Comparison of ENCODE assay signal across 3 cellular contexts in the genomic region with DNA sequence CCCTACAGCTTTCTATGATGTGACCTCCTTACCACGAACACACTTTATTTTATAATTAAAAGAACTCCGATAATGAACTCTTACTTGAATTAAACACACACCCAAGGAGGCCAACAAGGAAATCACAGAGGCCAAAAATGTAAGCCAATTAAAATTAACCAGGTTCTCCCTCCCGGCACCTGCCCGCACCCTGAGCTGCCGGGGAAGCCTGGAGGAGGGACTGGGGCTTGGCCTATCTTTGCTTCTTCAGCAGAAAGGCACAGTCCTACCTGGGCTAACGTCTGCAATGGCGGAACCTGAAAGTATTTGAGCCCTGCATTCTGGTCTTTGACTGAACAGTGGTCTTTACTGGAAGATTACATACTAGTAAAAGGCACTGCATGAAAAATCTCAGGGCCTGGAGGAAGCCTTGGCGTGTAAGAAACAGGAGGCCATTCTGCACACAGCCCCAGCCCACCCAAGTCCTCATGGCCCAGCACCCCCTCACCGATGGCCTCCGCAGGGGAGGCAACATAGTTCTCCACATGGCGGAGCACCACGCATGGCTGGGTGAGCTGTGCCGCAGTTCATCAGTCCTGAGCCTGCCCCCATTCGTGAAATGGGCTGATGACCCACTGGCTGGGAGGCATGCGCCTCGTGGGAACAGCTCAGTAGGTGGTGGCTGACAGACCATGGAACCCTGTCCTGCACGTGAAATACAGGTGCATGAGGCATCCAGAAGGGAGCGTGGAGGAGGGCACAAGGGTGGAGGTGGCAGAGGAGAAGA.
TF ChIP-seq lines count a peak whose summit lies in the region.

No MANE protein-coding gene starts in this region.

TF ChIP-seq in HepG2, 621 proteins besides CTCF, POLR2A, EP300 and RAD21:
- TF ChIP-seq RBM22 (optimal IDR thresholded peaks at IDR 0.05; ENCODE audit: low read length) (peak; percentile 26), ZNF768 (CRISPR knock-in tag; IDR thresholded peaks at IDR 0.05) (peak; percentile 12; the same call in 1 of the 2 replicates)
- TF ChIP-seq, protein P1, sequence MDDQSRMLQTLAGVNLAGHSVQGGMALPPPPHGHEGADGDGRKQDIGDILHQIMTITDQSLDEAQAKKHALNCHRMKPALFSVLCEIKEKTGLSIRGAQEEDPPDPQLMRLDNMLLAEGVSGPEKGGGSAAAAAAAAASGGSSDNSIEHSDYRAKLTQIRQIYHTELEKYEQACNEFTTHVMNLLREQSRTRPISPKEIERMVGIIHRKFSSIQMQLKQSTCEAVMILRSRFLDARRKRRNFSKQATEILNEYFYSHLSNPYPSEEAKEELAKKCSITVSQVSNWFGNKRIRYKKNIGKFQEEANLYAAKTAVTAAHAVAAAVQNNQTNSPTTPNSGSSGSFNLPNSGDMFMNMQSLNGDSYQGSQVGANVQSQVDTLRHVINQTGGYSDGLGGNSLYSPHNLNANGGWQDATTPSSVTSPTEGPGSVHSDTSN (CRISPR knock-in tag; IDR thresholded peaks at IDR 0.05; ENCODE audit: borderline replicate concordance): no peak

TF ChIP-seq in H1, 55 proteins besides CTCF, POLR2A, EP300 and RAD21:
- TF ChIP-seq YY1 (IDR thresholded peaks at IDR 0.05; ENCODE audit: low read depth, low read length): no peak
- no peak for TF ChIP-seq BCL11A (IDR thresholded peaks at IDR 0.05; ENCODE audit: low read depth in 2 of 2, low read length in 2 of 2)
- TF ChIP-seq, protein P2, sequence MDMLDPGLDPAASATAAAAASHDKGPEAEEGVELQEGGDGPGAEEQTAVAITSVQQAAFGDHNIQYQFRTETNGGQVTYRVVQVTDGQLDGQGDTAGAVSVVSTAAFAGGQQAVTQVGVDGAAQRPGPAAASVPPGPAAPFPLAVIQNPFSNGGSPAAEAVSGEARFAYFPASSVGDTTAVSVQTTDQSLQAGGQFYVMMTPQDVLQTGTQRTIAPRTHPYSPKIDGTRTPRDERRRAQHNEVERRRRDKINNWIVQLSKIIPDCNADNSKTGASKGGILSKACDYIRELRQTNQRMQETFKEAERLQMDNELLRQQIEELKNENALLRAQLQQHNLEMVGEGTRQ (IDR thresholded peaks at IDR 0.05; ENCODE audit: low read length): no peak
- no peak for TF ChIP-seq NRF1 (IDR thresholded peaks at IDR 0.05; ENCODE audit: low read depth, low read length)
- no peak for TF ChIP-seq CTBP2 (IDR thresholded peaks at IDR 0.05; ENCODE audit: borderline replicate concordance, insufficient read depth, insufficient read length, low read length)
- no peak for TF ChIP-seq SP2 (IDR thresholded peaks at IDR 0.05; ENCODE audit: low read length)
- TF ChIP-seq BACH1 (IDR thresholded peaks at IDR 0.05; ENCODE audit: low read length): no peak
- no peak for TF ChIP-seq CBX8 (IDR thresholded peaks at IDR 0.05; ENCODE audit: borderline replicate concordance, low read depth, low read length)
- no peak for TF ChIP-seq SIX5 (IDR thresholded peaks at IDR 0.05; ENCODE audit: low read depth, low read length)
- TF ChIP-seq TEAD4 (IDR thresholded peaks at IDR 0.05; ENCODE audit: low read depth, low read length): no peak
- TF ChIP-seq POU5F1 (IDR thresholded peaks at IDR 0.05; ENCODE audit: low read depth, low read length): no peak
- TF ChIP-seq NANOG (IDR thresholded peaks at IDR 0.05; ENCODE audit: insufficient read depth, low read depth, low read length, poor library complexity, severe bottlenecking): no peak
- no peak for TF ChIP-seq EGR1 (IDR thresholded peaks at IDR 0.05; ENCODE audit: borderline replicate concordance, low read depth, low read length)
- TF ChIP-seq KDM5A (IDR thresholded peaks at IDR 0.05; ENCODE audit: low read length): no peak
TF ChIP-seq in H1: peak in this region for 0.

TF ChIP-seq in SK-N-SH treated with all-trans-retinoic acid at 6 μM for 48 hours, 23 proteins besides CTCF, POLR2A, EP300 and RAD21:
- TF ChIP-seq ZFP3 (CRISPR knock-in tag; IDR thresholded peaks at IDR 0.05) (no peak), PPARA (CRISPR knock-in tag; IDR thresholded peaks at IDR 0.05; ENCODE audit: borderline replicate concordance) (no peak), ARNTL (CRISPR knock-in tag; IDR thresholded peaks at IDR 0.05; ENCODE audit: borderline replicate concordance, low read depth) (no peak), ZFP30 (CRISPR knock-in tag; IDR thresholded peaks at IDR 0.05) (no peak), ZC3H10 (CRISPR knock-in tag; IDR thresholded peaks at IDR 0.05) (no peak), OSR1 (CRISPR knock-in tag; IDR thresholded peaks at IDR 0.05) (no peak), TOX (CRISPR knock-in tag; IDR thresholded peaks at IDR 0.05; ENCODE audit: borderline replicate concordance) (no peak), ZNF8 (CRISPR knock-in tag; IDR thresholded peaks at IDR 0.05) (no peak)
- TF ChIP-seq, protein P3, sequence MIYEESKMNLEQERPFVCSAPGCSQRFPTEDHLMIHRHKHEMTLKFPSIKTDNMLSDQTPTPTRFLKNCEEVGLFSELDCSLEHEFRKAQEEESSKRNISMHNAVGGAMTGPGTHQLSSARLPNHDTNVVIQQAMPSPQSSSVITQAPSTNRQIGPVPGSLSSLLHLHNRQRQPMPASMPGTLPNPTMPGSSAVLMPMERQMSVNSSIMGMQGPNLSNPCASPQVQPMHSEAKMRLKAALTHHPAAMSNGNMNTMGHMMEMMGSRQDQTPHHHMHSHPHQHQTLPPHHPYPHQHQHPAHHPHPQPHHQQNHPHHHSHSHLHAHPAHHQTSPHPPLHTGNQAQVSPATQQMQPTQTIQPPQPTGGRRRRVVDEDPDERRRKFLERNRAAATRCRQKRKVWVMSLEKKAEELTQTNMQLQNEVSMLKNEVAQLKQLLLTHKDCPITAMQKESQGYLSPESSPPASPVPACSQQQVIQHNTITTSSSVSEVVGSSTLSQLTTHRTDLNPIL (CRISPR knock-in tag; IDR thresholded peaks at IDR 0.05; ENCODE audit: low read depth): no peak
- TF ChIP-seq, protein P4, sequence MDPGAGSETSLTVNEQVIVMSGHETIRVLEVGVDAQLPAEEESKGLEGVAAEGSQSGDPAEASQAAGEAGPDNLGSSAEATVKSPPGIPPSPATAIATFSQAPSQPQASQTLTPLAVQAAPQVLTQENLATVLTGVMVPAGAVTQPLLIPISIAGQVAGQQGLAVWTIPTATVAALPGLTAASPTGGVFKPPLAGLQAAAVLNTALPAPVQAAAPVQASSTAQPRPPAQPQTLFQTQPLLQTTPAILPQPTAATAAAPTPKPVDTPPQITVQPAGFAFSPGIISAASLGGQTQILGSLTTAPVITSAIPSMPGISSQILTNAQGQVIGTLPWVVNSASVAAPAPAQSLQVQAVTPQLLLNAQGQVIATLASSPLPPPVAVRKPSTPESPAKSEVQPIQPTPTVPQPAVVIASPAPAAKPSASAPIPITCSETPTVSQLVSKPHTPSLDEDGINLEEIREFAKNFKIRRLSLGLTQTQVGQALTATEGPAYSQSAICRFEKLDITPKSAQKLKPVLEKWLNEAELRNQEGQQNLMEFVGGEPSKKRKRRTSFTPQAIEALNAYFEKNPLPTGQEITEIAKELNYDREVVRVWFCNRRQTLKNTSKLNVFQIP (CRISPR knock-in tag; IDR thresholded peaks at IDR 0.05; ENCODE audit: borderline replicate concordance, low read depth): no peak
TF ChIP-seq in SK-N-SH treated with all-trans-retinoic acid at 6 μM for 48 hours: peak in this region for 0.
